In genomic region chr12:49642370-49642802, GRCh38 we compare ENCODE assay signal across 1 cellular context.
TF ChIP-seq lines count a peak whose summit lies in the region.

No MANE protein-coding gene starts in this region.

TF ChIP-seq in HepG2, 621 proteins besides CTCF, POLR2A, EP300 and RAD21 (continued from another document and continues in another):
- no peak for TF ChIP-seq HMGXB4 (CRISPR knock-in tag; IDR thresholded peaks at IDR 0.05; ENCODE audit: borderline replicate concordance in 1 of 2, low read depth in 1 of 2)
- TF ChIP-seq CSRNP1 (CRISPR knock-in tag; IDR thresholded peaks at IDR 0.05): no peak
- no peak for TF ChIP-seq FOXA1 (IDR thresholded peaks at IDR 0.05)
- no peak for TF ChIP-seq FOXA1 (CRISPR knock-in tag; IDR thresholded peaks at IDR 0.05)
- no peak for TF ChIP-seq ZNF276 (CRISPR knock-in tag; IDR thresholded peaks at IDR 0.05; ENCODE audit: low read depth)
- no peak for TF ChIP-seq SIN3A (IDR thresholded peaks at IDR 0.05; ENCODE audit: borderline replicate concordance, low read depth, low read length)
- no peak for TF ChIP-seq ZNF550 (CRISPR knock-in tag; IDR thresholded peaks at IDR 0.05; ENCODE audit: borderline replicate concordance)
- TF ChIP-seq ZBTB1 (CRISPR knock-in tag; IDR thresholded peaks at IDR 0.05; ENCODE audit: borderline replicate concordance): no peak
- no peak for TF ChIP-seq TFDP2 (CRISPR knock-in tag; IDR thresholded peaks at IDR 0.05)
- no peak for TF ChIP-seq ZNF232 (CRISPR knock-in tag; IDR thresholded peaks at IDR 0.05; ENCODE audit: borderline replicate concordance)
- TF ChIP-seq ZNF704 (CRISPR knock-in tag; IDR thresholded peaks at IDR 0.05; ENCODE audit: borderline replicate concordance): no peak
- no peak for TF ChIP-seq KLF13 (CRISPR knock-in tag; IDR thresholded peaks at IDR 0.05)
- no peak for TF ChIP-seq ZBTB37 (CRISPR knock-in tag; IDR thresholded peaks at IDR 0.05)
- peak; percentile 81 for TF ChIP-seq ETV5 (CRISPR knock-in tag; IDR thresholded peaks at IDR 0.05; ENCODE audit: borderline replicate concordance)
- no peak for TF ChIP-seq TOE1 (CRISPR knock-in tag; IDR thresholded peaks at IDR 0.05)
- no peak for TF ChIP-seq AGO2 (optimal IDR thresholded peaks at IDR 0.05; ENCODE audit: low read depth, low read length)
- peak; percentile 89 for TF ChIP-seq ZNF263 (CRISPR knock-in tag; IDR thresholded peaks at IDR 0.05)
- TF ChIP-seq ZNF33A (CRISPR knock-in tag; IDR thresholded peaks at IDR 0.05; ENCODE audit: borderline replicate concordance): no peak
- TF ChIP-seq ESRRA (CRISPR knock-in tag; IDR thresholded peaks at IDR 0.05; ENCODE audit: low read depth): peak; percentile 36; the same call in 1 of the 2 replicates
- TF ChIP-seq NR3C1 (CRISPR knock-in tag; IDR thresholded peaks at IDR 0.05): no peak
- no peak for TF ChIP-seq TCF7 (IDR thresholded peaks at IDR 0.05; ENCODE audit: low read depth)
- no peak for TF ChIP-seq MXD1 (CRISPR knock-in tag; IDR thresholded peaks at IDR 0.05)
- TF ChIP-seq NFE2L2 (IDR thresholded peaks at IDR 0.05; ENCODE audit: low read length): no peak
- no peak for TF ChIP-seq SSRP1 (CRISPR knock-in tag; IDR thresholded peaks at IDR 0.05)
- TF ChIP-seq ZBTB39 (CRISPR knock-in tag; IDR thresholded peaks at IDR 0.05): no peak
- TF ChIP-seq ZSCAN12 (CRISPR knock-in tag; IDR thresholded peaks at IDR 0.05): no peak
- TF ChIP-seq ZNF34 (CRISPR knock-in tag; IDR thresholded peaks at IDR 0.05; ENCODE audit: borderline replicate concordance): no peak
- no peak for TF ChIP-seq RAD51 (IDR thresholded peaks at IDR 0.05; ENCODE audit: borderline replicate concordance)
- no peak for TF ChIP-seq ZFP36 (IDR thresholded peaks at IDR 0.05; ENCODE audit: borderline replicate concordance, low read depth, low read length, partially characterized antibody)
- TF ChIP-seq ZNF7 (CRISPR knock-in tag; IDR thresholded peaks at IDR 0.05): no peak
- TF ChIP-seq ZBTB43 (CRISPR knock-in tag; conservative IDR thresholded peaks at IDR 0.05): peak; percentile 60
- no peak for TF ChIP-seq ZNF12 (CRISPR knock-in tag; IDR thresholded peaks at IDR 0.05)
- TF ChIP-seq U2AF2 (IDR thresholded peaks at IDR 0.05; ENCODE audit: low read depth, low read length): no peak
- 0 out of 2 replicates have a peak, but pooled peaks have one; percentile 12 for TF ChIP-seq NFYB (CRISPR knock-in tag; IDR thresholded peaks at IDR 0.05)
- peak; percentile 85; the same call in 1 of the 2 replicates for TF ChIP-seq ZNF691 (CRISPR knock-in tag; IDR thresholded peaks at IDR 0.05; ENCODE audit: borderline replicate concordance, low read depth)
- no peak for TF ChIP-seq TEAD2 (CRISPR knock-in tag; IDR thresholded peaks at IDR 0.05)
- no peak for TF ChIP-seq POGK (CRISPR knock-in tag; conservative IDR thresholded peaks at IDR 0.05)
- TF ChIP-seq ZNF839 (CRISPR knock-in tag; IDR thresholded peaks at IDR 0.05; ENCODE audit: borderline replicate concordance): no peak
- TF ChIP-seq PLRG1 (conservative IDR thresholded peaks at IDR 0.05): no peak
- TF ChIP-seq PHF20 (CRISPR knock-in tag; IDR thresholded peaks at IDR 0.05): peak; percentile 70; the same call in 1 of the 2 replicates
- TF ChIP-seq ZFYVE20 (CRISPR knock-in tag; IDR thresholded peaks at IDR 0.05; ENCODE audit: borderline replicate concordance, low read depth): no peak
- TF ChIP-seq TRIM22 (IDR thresholded peaks at IDR 0.05): no peak
